Comparison of ENCODE assay signal across 8 cellular contexts in the genomic region with DNA sequence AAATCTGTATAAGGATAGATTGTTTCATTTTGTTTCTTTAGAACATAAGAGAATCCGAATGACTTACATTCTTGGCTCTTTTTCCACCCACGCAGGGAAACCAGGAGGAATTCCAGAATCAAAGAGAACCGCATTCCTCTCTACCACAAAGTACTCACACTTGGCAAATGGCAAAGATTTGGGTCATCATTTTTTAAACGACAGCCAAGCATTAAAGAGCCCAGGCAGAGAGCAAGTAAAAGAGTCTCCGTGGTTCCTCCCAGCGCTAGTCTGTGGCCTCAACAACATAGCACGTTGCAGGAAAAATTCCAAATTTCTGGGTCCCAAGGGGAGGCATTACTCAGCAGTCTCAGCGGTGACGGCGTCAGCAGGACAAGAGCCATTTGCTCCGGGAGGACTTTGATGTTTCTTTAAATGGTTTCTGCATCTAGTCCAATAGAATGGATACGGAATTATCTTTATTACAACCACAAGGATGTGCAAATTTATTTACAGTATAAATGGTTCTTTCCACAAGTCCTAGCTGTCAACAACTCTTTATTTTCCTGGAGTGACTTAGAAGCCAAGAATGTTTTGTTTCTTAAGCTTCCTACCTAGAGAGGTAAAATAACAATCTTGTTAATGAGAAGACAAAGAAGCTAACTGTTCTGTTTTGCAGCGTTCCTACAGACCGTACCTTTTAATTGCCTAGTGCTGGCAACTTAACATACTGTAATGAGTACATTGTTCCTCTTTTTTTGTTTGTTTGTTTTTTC.
A peak's percentile ranks its signal among the peaks of the same experiment; 100 is the strongest.
DNase-seq lines count a peak whose midpoint lies in the region; ATAC-seq and TF ChIP-seq lines count a peak whose summit lies in the region.

No MANE protein-coding gene starts in this region.

- H2BK15ac ChIP-seq in IMR-90 (ENCODE audit: low read depth, low read length): peak overlapping the region; percentile 51; the same call in 2 of the 3 replicates

- H2AK9ac ChIP-seq in IMR-90 (replicated peaks; ENCODE audit: low read depth, low read length, poor library complexity): no peak overlapping the region

- peak overlapping the region; percentile 63 for H2BK120ac ChIP-seq in IMR-90 (ENCODE audit: low read depth, low read length)

- H3K9me3 ChIP-seq in IMR-90 (ENCODE audit: control insufficient read depth, insufficient read depth, low read length) (no peaks in the 10 kb centered on the region), testis (no peaks in the 10 kb centered on the region)

- H3K9me1 ChIP-seq in IMR-90 (ENCODE audit: insufficient read depth, low read length): no peaks in the 10 kb centered on the region

- TF ChIP-seq POLR2A in IMR-90 (IDR thresholded peaks at IDR 0.05; ENCODE audit: low read depth, low read length): no peak
- TF ChIP-seq POLR2A in testis (IDR thresholded peaks at IDR 0.05): no peak

- peak; percentile 98 for DNase-seq in A172 (ENCODE audit: low spot score)
- peak; percentile 98 for DNase-seq in IMR-90
- DNase-seq in cerebellum (ENCODE audit: low spot score): peak; percentile 24
- DNase-seq in kidney tubule cell (ENCODE audit: low spot score): peak; percentile 99
- DNase-seq in testis: peak; percentile 79
- DNase-seq in NK-92 treated with Interleukin-12 subunit alpha and Interleukin-12 subunit beta, amount 100 ng/mL, for 24 hours (lab: John Stamatoyannopoulos, UW): no peak
- DNase-seq in NCI-H1092 treated with DMSO at 0.1 percent for 48 hours (lab: John Stamatoyannopoulos, UW): no peak
- DNase-seq in NCI-H2081 (lab: John Stamatoyannopoulos, UW): no peak

- H2BK20ac ChIP-seq in IMR-90 (ENCODE audit: low read depth, low read length): peak overlapping the region; percentile 73

- peak overlapping the region; percentile 72 for H3K4me2 ChIP-seq in IMR-90 (ENCODE audit: low read depth, low read length)

- H2AK5ac ChIP-seq in IMR-90 (ENCODE audit: low read depth, low read length): no peak overlapping the region

- H3K27ac ChIP-seq in IMR-90 (ENCODE audit: insufficient read depth, low read length) (peak overlapping the region; percentile 72), testis (peak overlapping the region in 1 of 2 donors; percentile 74)

- H3K56ac ChIP-seq in IMR-90 (ENCODE audit: extremely low read depth, insufficient read depth, low read length): peak overlapping the region; percentile 50; the same call in 1 of the 2 replicates

- CTCF ChIA-PET in IMR-90 (lab: Yijun Ruan, JAX): interaction anchor here (0.6 to 1.3 kb wide), 3 partner anchors 35 to 221 kb away, joined by 3 to 7 read pairs (median 3); no protein-coding TSS in a partner anchor

- intact Hi-C loops in IMR-90 (cut with micrococcal nuclease): loop anchor here (2.0 to 5.0 kb wide), 3 partner anchors 22 to 439 kb away; no protein-coding TSS in a partner anchor
- intact Hi-C loops in testis (cut with DNase I; ENCODE audit: low total_unique reads): no loop called here

- H3K23ac ChIP-seq in IMR-90 (ENCODE audit: low read depth, low read length): peak overlapping the region; percentile 65; the same call in 1 of the 2 replicates

- 0% methylated on average over 3 of the region's 14 CpGs; no CpG with 5 or more reads in 1 of the 2 experiments for WGBS in IMR-90 (ENCODE audit: extremely low coverage in 2 of 2, insufficient read length in 1 of 2), 2 experiments
- WGBS in testis, 2 donors: 0 to 4% methylated on average over 14 of the region's 14 CpGs

- peaks cover 2% of the 10 kb centered on the region; the same call in 1 of the 2 replicates for H3K4me1 ChIP-seq in IMR-90 (ENCODE audit: control insufficient read depth, insufficient read depth, low read length)
- peaks cover 20% of the 10 kb centered on the region for H3K4me1 ChIP-seq in testis

- dilution Hi-C loops in IMR-90 (cut with HindIII; ENCODE audit: low sequenced_read_pairs, unreplicated experiment): no loop called here

- TF ChIP-seq CTCF in IMR-90 (conservative IDR thresholded peaks at IDR 0.05; ENCODE audit: low read depth, low read length) (no peak), testis (IDR thresholded peaks at IDR 0.05) (no peak)

- BruUV-seq in IMR-90 (replicated peaks; lab: Mats Ljungman, UMichigan): no TSS peak

- H3K4ac ChIP-seq in IMR-90 (ENCODE audit: low read depth, low read length): peak overlapping the region; percentile 43; the same call in 1 of the 2 replicates

- peak overlapping the region; percentile 34; the same call in 1 of the 2 replicates for H3K18ac ChIP-seq in IMR-90 (ENCODE audit: low read depth, low read length)

- H2BK5ac ChIP-seq in IMR-90 (ENCODE audit: low read depth, low read length, poor library complexity, severe bottlenecking): peak overlapping the region; percentile 73

- H3K4me3 ChIP-seq in IMR-90 (ENCODE audit: insufficient read depth, low read depth, low read length): peak overlapping the region; percentile 13
- H3K4me3 ChIP-seq in testis: no peak overlapping the region

- H3K14ac ChIP-seq in IMR-90 (replicated peaks; ENCODE audit: low read depth, low read length): no peak overlapping the region

- peak; percentile 14; the same call in 1 of the 2 replicates for TF ChIP-seq RAD21 in IMR-90 (IDR thresholded peaks at IDR 0.05; ENCODE audit: low read length)

- H3K9ac ChIP-seq in IMR-90 (ENCODE audit: low read depth, low read length): no peak overlapping the region; the same call in 1 of the 2 replicates

- H3K27me3 ChIP-seq in IMR-90 (ENCODE audit: control insufficient read depth, insufficient read depth, low read length) (no peaks in the 10 kb centered on the region), testis (no peaks in the 10 kb centered on the region)

- H3K79me1 ChIP-seq in IMR-90 (ENCODE audit: low read depth in 1 of 2, low read length in 2 of 2): no peaks in the 10 kb centered on the region

- H4K20me1 ChIP-seq in IMR-90 (ENCODE audit: insufficient read depth, low read length): no peaks in the 10 kb centered on the region

- POLR2A ChIA-PET in IMR-90 (lab: Charles Lee; ENCODE audit: unreplicated experiment): interaction anchor here (0.6 kb wide), 1 partner anchor 513 kb away, joined by 3 read pairs; no protein-coding TSS in a partner anchor

- no peak overlapping the region for H4K5ac ChIP-seq in IMR-90 (ENCODE audit: low read depth, low read length)

- no peaks in the 10 kb centered on the region for H3K36me3 ChIP-seq in IMR-90 (ENCODE audit: control insufficient read depth, insufficient read depth, low read length)
- H3K36me3 ChIP-seq in testis (ENCODE audit: low read depth, missing control alignments): no peaks in the 10 kb centered on the region

- ATAC-seq in IMR-90 (ENCODE audit: low read depth): peak; percentile 94

- in situ Hi-C loops in IMR-90 (cut with MboI; ENCODE audit: low sequenced_read_pairs): no loop called here

- H4K8ac ChIP-seq in IMR-90 (ENCODE audit: low read depth in 2 of 2, low read length in 2 of 2): peak overlapping the region; percentile 2 to 39; a peak in 2 of 4 replicates

- H4K91ac ChIP-seq in IMR-90 (ENCODE audit: insufficient read depth, low read depth, low read length): peak overlapping the region; percentile 59; the same call in 1 of the 2 replicates

- peak overlapping the region; percentile 69 for H2AFZ ChIP-seq in IMR-90 (replicated peaks; ENCODE audit: low read length, poor library complexity)

TF ChIP-seq in IMR-90, 13 proteins besides CTCF, POLR2A, EP300 and RAD21:
- TF ChIP-seq, protein P1, sequence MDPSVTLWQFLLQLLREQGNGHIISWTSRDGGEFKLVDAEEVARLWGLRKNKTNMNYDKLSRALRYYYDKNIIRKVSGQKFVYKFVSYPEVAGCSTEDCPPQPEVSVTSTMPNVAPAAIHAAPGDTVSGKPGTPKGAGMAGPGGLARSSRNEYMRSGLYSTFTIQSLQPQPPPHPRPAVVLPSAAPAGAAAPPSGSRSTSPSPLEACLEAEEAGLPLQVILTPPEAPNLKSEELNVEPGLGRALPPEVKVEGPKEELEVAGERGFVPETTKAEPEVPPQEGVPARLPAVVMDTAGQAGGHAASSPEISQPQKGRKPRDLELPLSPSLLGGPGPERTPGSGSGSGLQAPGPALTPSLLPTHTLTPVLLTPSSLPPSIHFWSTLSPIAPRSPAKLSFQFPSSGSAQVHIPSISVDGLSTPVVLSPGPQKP (IDR thresholded peaks at IDR 0.05; ENCODE audit: borderline replicate concordance, low read depth, low read length): no peak
- TF ChIP-seq NFE2L2 (IDR thresholded peaks at IDR 0.05; ENCODE audit: low read depth, low read length) (peak; percentile 69; the same call in 1 of the 2 replicates), MAFK (IDR thresholded peaks at IDR 0.05; ENCODE audit: low read depth, low read length) (peak; percentile 70), RFX5 (IDR thresholded peaks at IDR 0.05; ENCODE audit: low read depth, low read length) (no peak)

Comparison
In these comparisons a context has a peak if more than half of its experiments do, and no peak if none do; other contexts are left out.
1. DNase-seq: peak in A172 (single experiment), IMR-90 (single experiment), cerebellum (single experiment), kidney tubule cell (single experiment) and testis (single experiment); none in NK-92 treated with Interleukin-12 subunit alpha and Interleukin-12 subunit beta, amount 100 ng/mL, for 24 hours (single experiment), NCI-H1092 treated with DMSO at 0.1 percent for 48 hours (single experiment) and NCI-H2081 (0 of 2).